Comparison of ENCODE assay signal across 27 cellular contexts in genomic region chr3:149567307-149567861, GRCh38.
DNase-seq lines count a peak whose midpoint lies in the region; ATAC-seq, FAIRE-seq and TF ChIP-seq lines count a peak whose summit lies in the region.
"Had no signal": no experiment of that assay in that cellular context is flagged by ENCODE, and none has a peak within 500 bp of the region (broad histone marks: within the 10 kb centered on the region; RNA-seq: fewer than 3 reads in every experiment).

No MANE protein-coding gene starts in this region.

- no peaks in the 10 kb centered on the region for H3K9me3 ChIP-seq in gastroesophageal sphincter
- no peaks in the 10 kb centered on the region for H3K9me3 ChIP-seq in testis

- ATAC-seq in WTC11, result no peak
- ATAC-seq in gastroesophageal sphincter, result no peak

- H3K27ac ChIP-seq in gastroesophageal sphincter (peak overlapping the region in 3 of 4 donors; percentile 39 to 52 (median 44)), testis (peak overlapping the region in 1 of 2 donors; percentile 18)
- H3K27ac ChIP-seq: cardiac muscle cell had no signal

- H3K4me3 ChIP-seq in gastroesophageal sphincter, result no peak overlapping the region
- H3K4me3 ChIP-seq in testis, result no peak overlapping the region
- H3K4me3 ChIP-seq: cardiac muscle cell, coronary artery had no signal

- CTCF ChIA-PET in Calu3 (lab: Charles Lee), result interaction anchor here (0.6 to 3.9 kb wide), 5 partner anchors 8 to 612 kb away, joined by 3 to 17 read pairs (median 5); no protein-coding TSS in a partner anchor
- CTCF ChIA-PET in WTC11 (lab: Charles Lee), result interaction anchor here (1.4 to 9.2 kb wide), 6 partner anchors 11 to 241 kb away, joined by 3 to 62 read pairs (median 14); no protein-coding TSS in a partner anchor

- H3K27me3 Mint-ChIP-seq in Calu3 (ENCODE audit: unreplicated experiment) (no peaks in the 10 kb centered on the region), WTC11 (ENCODE audit: low read depth) (no peaks in the 10 kb centered on the region), osteocyte (ENCODE audit: unreplicated experiment) (no peaks in the 10 kb centered on the region)
- H3K27me3 Mint-ChIP-seq: B cell, type B pancreatic cell had no signal

- FAIRE-seq in H54 (lab: Jason Lieb, UNC) (no peak), GM19239 (lab: Jason Lieb, UNC) (no peak)
- FAIRE-seq: frontal cortex had no signal

- H3K36me3 Mint-ChIP-seq in Calu3 (ENCODE audit: insufficient read depth, unreplicated experiment) (peaks cover 93% of the 10 kb centered on the region), WTC11 (peaks cover 9% of the 10 kb centered on the region), osteocyte (ENCODE audit: unreplicated experiment) (peaks cover 25% of the 10 kb centered on the region)
- H3K36me3 Mint-ChIP-seq: activated naive CD4-positive, alpha-beta T cell treated with anti-CD3 and anti-CD28 coated beads, Interleukin-2, amount 10 ng/mL, durations not matched to agents 7 days and 5 days; CD8-positive, alpha-beta memory T cell; naive B cell had no signal

- no TSS peak for BruUV-seq in Calu3 (replicated peaks; lab: Mats Ljungman, UMichigan)

- TF ChIP-seq CTCF in Calu3 (IDR thresholded peaks at IDR 0.05; ENCODE audit: unreplicated experiment) (no peak), WTC11 (IDR thresholded peaks at IDR 0.05) (no peak), gastroesophageal sphincter (IDR thresholded peaks at IDR 0.05) (no peak), osteocyte (IDR thresholded peaks at IDR 0.05) (no peak), testis (IDR thresholded peaks at IDR 0.05) (no peak)

- 41 to 46% methylated on average over 3 of the region's 3 CpGs for WGBS in gastroesophageal sphincter (ENCODE audit: low coverage in 1 of 2), 2 donors
- WGBS in testis, 2 donors, result 48 to 55% methylated on average over 3 of the region's 3 CpGs

- H3K36me3 ChIP-seq in gastroesophageal sphincter (peaks cover 0 to 26% of the 10 kb centered on the region in 2 donors), testis (ENCODE audit: low read depth, missing control alignments) (no peaks in the 10 kb centered on the region)
- H3K36me3 ChIP-seq: cardiac muscle cell had no signal

- POLR2A ChIA-PET in WTC11 (lab: Charles Lee), result interaction anchor here (0.7 to 1.4 kb wide), 2 partner anchors 11 to 90 kb away, joined by 4 to 6 read pairs; partner anchors contain the start of gene WWTR1

- no peak for TF ChIP-seq POLR2A in gastroesophageal sphincter (IDR thresholded peaks at IDR 0.05)
- no peak for TF ChIP-seq POLR2A in H54 (IDR thresholded peaks at IDR 0.05; ENCODE audit: low read depth, low read length)
- TF ChIP-seq POLR2A in testis (IDR thresholded peaks at IDR 0.05), result no peak

- H3K4me1 Mint-ChIP-seq in Calu3 (ENCODE audit: low read depth, unreplicated experiment) (peaks cover 63% of the 10 kb centered on the region), WTC11 (peaks cover 33% of the 10 kb centered on the region), osteocyte (ENCODE audit: unreplicated experiment) (peaks cover 63% of the 10 kb centered on the region)
- H3K4me1 Mint-ChIP-seq: B cell; CD8-positive, alpha-beta memory T cell; naive B cell had no signal

- intact Hi-C loops in Calu3 (cut with micrococcal nuclease; ENCODE audit: unreplicated experiment), result loop anchor here (5.0 kb wide), 1 partner anchor 35 kb away; no protein-coding TSS in a partner anchor
- intact Hi-C loops in testis (cut with DNase I; ENCODE audit: low total_unique reads), result no loop called here

- DNase-seq in Calu3 (no peak), WTC11 (ENCODE audit: low spot score) (no peak), osteocyte (ENCODE audit: extremely low spot score, unreplicated experiment) (no peak), H54 (ENCODE audit: insufficient read length, low spot score) (no peak), testis (no peak), GM19239 (ENCODE audit: insufficient read length, low spot score) (no peak), NCI-H2081 treated with DMSO at 0.1 percent for 48 hours (lab: John Stamatoyannopoulos, UW) (no peak)
- DNase-seq: activated CD4-positive, alpha-beta memory T cell treated with anti-CD3 and anti-CD28 coated beads, Interleukin-2, amount 10 ng/mL, durations not matched to agents 7 days and 5 days; activated CD4-positive, CD25-positive, alpha-beta regulatory T cell treated with anti-CD3 and anti-CD28 coated beads, Interleukin-2, amount 50 U/mL, for 72 hours; activated CD8-positive, alpha-beta memory T cell treated with anti-CD3 and anti-CD28 coated beads, Interleukin-2, amount 50 U/mL, for 48 hours; activated naive CD4-positive, alpha-beta T cell treated with anti-CD3 and anti-CD28 coated beads, Interleukin-2, amount 10 ng/mL, durations not matched to agents 7 days and 5 days; CD8-positive, alpha-beta memory T cell; effector memory CD4-positive, alpha-beta T cell; mesendoderm; naive B cell; NCI-H1092 treated with DMSO at 0.1 percent for 48 hours; NCI-H187 treated with DMSO at 0.1 percent for 48 hours; NCI-H524 treated with DMSO at 0.1 percent for 48 hours; nucleus accumbens; stimulated activated CD4-positive, alpha-beta T cell treated with anti-CD3 and anti-CD28 coated beads, Interleukin-2, amount 100 ng/mL, for 48 hours had no signal

- H3K4me3 Mint-ChIP-seq in Calu3 (ENCODE audit: low read depth, unreplicated experiment), result no peak overlapping the region
- H3K4me3 Mint-ChIP-seq in WTC11, result no peak overlapping the region
- no peak overlapping the region for H3K4me3 Mint-ChIP-seq in osteocyte (ENCODE audit: unreplicated experiment)
- H3K4me3 Mint-ChIP-seq: activated CD4-positive, alpha-beta memory T cell treated with anti-CD3 and anti-CD28 coated beads, Interleukin-2, amount 10 ng/mL, durations not matched to agents 7 days and 5 days; activated naive CD4-positive, alpha-beta T cell treated with anti-CD3 and anti-CD28 coated beads, Interleukin-2, amount 10 ng/mL, durations not matched to agents 7 days and 5 days; B cell; CD8-positive, alpha-beta memory T cell; IgD-negative memory B cell; naive B cell; type B pancreatic cell had no signal

- H3K27ac Mint-ChIP-seq in Calu3 (ENCODE audit: unreplicated experiment), result peak overlapping the region; percentile 32
- H3K27ac Mint-ChIP-seq in WTC11, result peak overlapping the region; percentile 8; the same call in 1 of the 2 replicates
- peak overlapping the region; percentile 84 for H3K27ac Mint-ChIP-seq in osteocyte (ENCODE audit: unreplicated experiment)
- H3K27ac Mint-ChIP-seq: activated CD4-positive, alpha-beta memory T cell treated with anti-CD3 and anti-CD28 coated beads, Interleukin-2, amount 10 ng/mL, durations not matched to agents 7 days and 5 days; activated naive CD4-positive, alpha-beta T cell treated with anti-CD3 and anti-CD28 coated beads, Interleukin-2, amount 10 ng/mL, durations not matched to agents 7 days and 5 days; B cell; CD8-positive, alpha-beta memory T cell; IgD-negative memory B cell had no signal

- H3K4me1 ChIP-seq in gastroesophageal sphincter (peaks cover 23 to 92% (median 26%) of the 10 kb centered on the region in 3 donors), testis (no peaks in the 10 kb centered on the region)

- TF ChIP-seq EP300 in gastroesophageal sphincter (IDR thresholded peaks at IDR 0.05), result no peak

- no peaks in the 10 kb centered on the region for H3K27me3 ChIP-seq in gastroesophageal sphincter
- no peaks in the 10 kb centered on the region for H3K27me3 ChIP-seq in testis
- H3K27me3 ChIP-seq: cardiac muscle cell had no signal

- H3K9me3 Mint-ChIP-seq in Calu3 (ENCODE audit: low read depth, unreplicated experiment), result no peaks in the 10 kb centered on the region
- no peaks in the 10 kb centered on the region for H3K9me3 Mint-ChIP-seq in WTC11
- H3K9me3 Mint-ChIP-seq in osteocyte (ENCODE audit: unreplicated experiment), result no peaks in the 10 kb centered on the region
- H3K9me3 Mint-ChIP-seq: activated CD4-positive, alpha-beta memory T cell treated with anti-CD3 and anti-CD28 coated beads, Interleukin-2, amount 10 ng/mL, durations not matched to agents 7 days and 5 days; activated naive CD4-positive, alpha-beta T cell treated with anti-CD3 and anti-CD28 coated beads, Interleukin-2, amount 10 ng/mL, durations not matched to agents 7 days and 5 days; CD8-positive, alpha-beta memory T cell; IgD-negative memory B cell; type B pancreatic cell had no signal

TF ChIP-seq in WTC11, 78 proteins besides CTCF, POLR2A, EP300 and RAD21:
- TF ChIP-seq ELF4 (CRISPR knock-in tag; IDR thresholded peaks at IDR 0.05; ENCODE audit: low read depth) (no peak), ZMAT4 (CRISPR knock-in tag; IDR thresholded peaks at IDR 0.05) (no peak), FOXJ3 (CRISPR knock-in tag; IDR thresholded peaks at IDR 0.05; ENCODE audit: borderline replicate concordance) (no peak), CBFB (CRISPR knock-in tag; IDR thresholded peaks at IDR 0.05; ENCODE audit: low read depth) (no peak), E2F4 (CRISPR knock-in tag; IDR thresholded peaks at IDR 0.05; ENCODE audit: borderline replicate concordance, low read depth) (no peak), PREB (CRISPR knock-in tag; IDR thresholded peaks at IDR 0.05; ENCODE audit: borderline replicate concordance) (no peak)

Comparison
In these comparisons a context has a peak if more than half of its experiments do, and no peak if none do; other contexts are left out.
1. H3K27ac Mint-ChIP-seq: peak in every context shown above with its lines; median percentile 84 in osteocyte; 32 in Calu3; 8 in WTC11.